ENCODE assay signal across 9 cellular contexts in the genomic region with DNA sequence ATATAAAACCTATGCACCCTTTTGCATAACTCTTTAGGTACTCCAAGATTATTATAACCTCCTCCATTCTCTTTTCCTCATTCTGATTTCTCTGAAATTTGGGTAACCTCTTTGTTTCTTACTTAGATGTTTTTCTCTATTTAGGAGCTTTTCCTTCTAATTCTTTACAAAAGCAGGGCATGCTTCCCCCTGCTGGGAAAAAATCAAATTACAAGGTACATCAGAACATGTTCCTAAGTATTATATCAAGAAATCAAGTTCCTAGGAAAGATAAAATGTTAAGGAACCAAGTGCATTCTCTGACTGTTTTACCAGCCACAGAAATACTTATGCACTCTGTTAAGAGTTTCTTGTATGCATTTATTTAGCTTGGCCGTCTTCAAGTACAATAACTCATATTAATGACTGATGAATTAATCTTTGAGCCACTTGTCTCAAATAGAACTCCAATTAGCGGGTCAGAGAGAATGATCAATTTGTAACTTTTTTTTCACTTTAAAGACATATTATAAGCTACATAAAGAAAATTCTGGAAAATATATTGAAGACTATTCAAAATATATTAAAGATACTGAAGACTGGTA. TPM values are rescaled to one million over a fixed set of nuclear protein-coding genes. Genes with fewer than 3 reads are reported as not detected.
A peak's percentile ranks its signal among the peaks of the same experiment; 100 is the strongest.
DNase-seq lines count a peak whose midpoint lies in the region; ATAC-seq, FAIRE-seq and TF ChIP-seq lines count a peak whose summit lies in the region.
"Had no signal": no experiment of that assay in that cellular context is flagged by ENCODE, and none has a peak within 500 bp of the region (broad histone marks: within the 10 kb centered on the region; RNA-seq: fewer than 3 reads in every experiment).

No MANE protein-coding gene starts in this region.

- H2AFZ ChIP-seq in astrocyte (ENCODE audit: low read depth, low read length), result no peak overlapping the region

- DNase-seq in DMS114 treated with DMSO at 0.1 percent for 48 hours (lab: John Stamatoyannopoulos, UW; ENCODE audit: unreplicated experiment) (peak; percentile 40), LNCaP clone FGC (ENCODE audit: low read depth) (peak; percentile 25), astrocyte (ENCODE audit: low read depth) (no peak), lung (ENCODE audit: low spot score) (no peak), NCI-H1694 treated with DMSO at 0.1 percent for 48 hours (lab: John Stamatoyannopoulos, UW) (no peak)

- H3K36me3 Mint-ChIP-seq in astrocyte (ENCODE audit: low read depth, unreplicated experiment), result no peaks in the 10 kb centered on the region

- H3K79me2 ChIP-seq in astrocyte (ENCODE audit: insufficient read depth, low read length), result no peaks in the 10 kb centered on the region

- no peaks in the 10 kb centered on the region for H3K4me1 ChIP-seq in astrocyte (ENCODE audit: insufficient read depth, low read length)
- H3K4me1 ChIP-seq in lung (ENCODE audit: control insufficient read depth in 2 of 2, insufficient read depth in 2 of 2, low read length in 2 of 2), result peaks cover 0 to 4% of the 10 kb centered on the region in 2 donors

- no peaks in the 10 kb centered on the region for H3K27me3 Mint-ChIP-seq in astrocyte (ENCODE audit: low read depth, unreplicated experiment)

- no peak overlapping the region for H3K4me2 ChIP-seq in astrocyte (ENCODE audit: low read length)

- H3K36me3 ChIP-seq in astrocyte (ENCODE audit: insufficient read depth, low read length) (no peaks in the 10 kb centered on the region), lung (ENCODE audit: control insufficient read depth in 2 of 2, insufficient read depth in 2 of 2, low read length in 2 of 2) (no peaks in the 10 kb centered on the region)

- no peaks in the 10 kb centered on the region for H3K27me3 ChIP-seq in astrocyte (ENCODE audit: insufficient read depth, low read length)
- no peaks in the 10 kb centered on the region for H3K27me3 ChIP-seq in lung (ENCODE audit: control insufficient read depth, insufficient read depth)

- no peaks in the 10 kb centered on the region for H4K20me1 ChIP-seq in astrocyte (ENCODE audit: insufficient read depth, low read length)

- H3K9ac ChIP-seq in astrocyte (ENCODE audit: low read length), result no peak overlapping the region

- no peaks in the 10 kb centered on the region for H3K9me3 Mint-ChIP-seq in astrocyte (ENCODE audit: unreplicated experiment)

- no peak for FAIRE-seq in astrocyte (lab: Jason Lieb, UNC)
- FAIRE-seq: K562 had no signal

- H3K9me3 ChIP-seq in astrocyte (ENCODE audit: insufficient read depth, low read depth, low read length), result no peaks in the 10 kb centered on the region
- peaks cover 0 to 2% of the 10 kb centered on the region in 2 donors for H3K9me3 ChIP-seq in lung (ENCODE audit: control insufficient read depth in 2 of 2, insufficient read depth in 1 of 2, low read length in 1 of 2)

- H3K4me3 Mint-ChIP-seq in astrocyte (ENCODE audit: unreplicated experiment), result no peak overlapping the region

- H3K4me3 ChIP-seq in LNCaP clone FGC (ENCODE audit: low read depth, low read length), result no peak overlapping the region
- no peak overlapping the region for H3K4me3 ChIP-seq in astrocyte (ENCODE audit: insufficient read depth, low read depth, low read length)
- no peak overlapping the region for H3K4me3 ChIP-seq in lung
- H3K4me3 ChIP-seq: K562 had no signal

- no peak for ATAC-seq in lung (ENCODE audit: insufficient read depth, low FRiP score)
- no peak for ATAC-seq in HG03520 (IDR thresholded peaks at IDR 0.05; ENCODE audit: unreplicated experiment)
- ATAC-seq in GM21447 (IDR thresholded peaks at IDR 0.05; ENCODE audit: unreplicated experiment), result no peak
- ATAC-seq in HG03342 (IDR thresholded peaks at IDR 0.05; ENCODE audit: unreplicated experiment), result no peak
- ATAC-seq: K562 had no signal

- H3K4me1 Mint-ChIP-seq in astrocyte (ENCODE audit: low read depth, unreplicated experiment), result no peaks in the 10 kb centered on the region

- no peak overlapping the region for H3K27ac ChIP-seq in astrocyte (ENCODE audit: low read depth, low read length)
- no peak overlapping the region for H3K27ac ChIP-seq in lung (ENCODE audit: low read depth in 1 of 2, low read length in 1 of 2)

- TF ChIP-seq CTCF in LNCaP clone FGC (IDR thresholded peaks at IDR 0.05; ENCODE audit: control insufficient read depth, extremely low read depth, insufficient read depth) (peak; percentile 47; the same call in 1 of the 2 replicates), astrocyte (IDR thresholded peaks at IDR 0.05; ENCODE audit: insufficient read depth, low read depth, low read length) (peak; percentile 36), lung (IDR thresholded peaks at IDR 0.05; ENCODE audit: control extremely low read depth, extremely low read depth) (peak; percentile 24)

- no peak overlapping the region for H3K27ac Mint-ChIP-seq in astrocyte (ENCODE audit: unreplicated experiment)

- 38 to 51% methylated on average over 2 of the region's 2 CpGs for WGBS in lung, 2 donors

RNA-seq across cellular contexts. Expression of a gene that starts 2.1 kb away (rescaled TPM):
- total RNA-seq in astrocyte (not detected in 2 replicates), lung (10 to 100 TPM in 1 of 2 donors, 1 to 10 TPM in 1; 6.3 to 43.9 TPM)
- polyA plus RNA-seq in lung, result 1 to 10 TPM in 1 of 2 donors, under 1 TPM in 1; 0.68 to 1.3 TPM
- total RNA-seq: K562 had no signal
- polyA plus RNA-seq: K562 had no signal

Comparison
In these comparisons a context has a peak if more than half of its experiments do, and no peak if none do; other contexts are left out.
1. DNase-seq: peak in DMS114 treated with DMSO at 0.1 percent for 48 hours (single experiment) and LNCaP clone FGC (single experiment); none in astrocyte (single experiment), lung (single experiment) and NCI-H1694 treated with DMSO at 0.1 percent for 48 hours (single experiment).
2. Peak in every context shown above with its lines, with median percentiles within 50 percentile points of each other: CTCF ChIP-seq.